Comparison of ENCODE assay signal across 8 cellular contexts in genomic region chr17:65173284-65173793, GRCh38. TPM values are rescaled to one million over a fixed set of nuclear protein-coding genes. Genes with fewer than 3 reads are reported as not detected.
A peak's percentile ranks its signal among the peaks of the same experiment; 100 is the strongest.
DNase-seq lines count a peak whose midpoint lies in the region; ATAC-seq and TF ChIP-seq lines count a peak whose summit lies in the region.

No MANE protein-coding gene starts in this region.

- no peak for ATAC-seq in HG03139 (IDR thresholded peaks at IDR 0.05; ENCODE audit: unreplicated experiment)

- 0 out of 2 replicates have a peak, but pooled peaks cover 3% of the 10 kb centered on the region for H3K9me3 ChIP-seq in DOHH2 (ENCODE audit: control insufficient read depth, insufficient read depth, low read length)

- peak overlapping the region; percentile 23 for H3K4me3 ChIP-seq in DOHH2 (ENCODE audit: low read length)
- no peak overlapping the region for H3K4me3 ChIP-seq in fibroblast of the aortic adventitia (ENCODE audit: low read depth, low read length)

- peaks cover 9% of the 10 kb centered on the region for H3F3A ChIP-seq in DOHH2 (ENCODE audit: control insufficient read depth, insufficient read depth)

- TF ChIP-seq CTCF in DOHH2 (IDR thresholded peaks at IDR 0.05; ENCODE audit: low read depth, low read length, poor library complexity, severe bottlenecking), result no peak
- TF ChIP-seq CTCF in fibroblast of the aortic adventitia (IDR thresholded peaks at IDR 0.05; ENCODE audit: insufficient read depth, low read length), result no peak

- H3K4me1 ChIP-seq in DOHH2 (ENCODE audit: control insufficient read depth, low read length), result peaks cover 70% of the 10 kb centered on the region

- H3K36me3 ChIP-seq in DOHH2 (ENCODE audit: control insufficient read depth, low read length), result peaks cover 34% of the 10 kb centered on the region

- no peaks in the 10 kb centered on the region for H3K79me2 ChIP-seq in DOHH2 (ENCODE audit: control insufficient read depth, low read length)

- H3K27ac ChIP-seq in DOHH2 (ENCODE audit: low read depth, low read length), result peak overlapping the region; percentile 46

- no peaks in the 10 kb centered on the region for H4K20me1 ChIP-seq in DOHH2 (ENCODE audit: control insufficient read depth, insufficient read depth, low read depth, low read length)

- H3K9me2 ChIP-seq in DOHH2 (replicated peaks; ENCODE audit: control insufficient read depth, low read length), result no peaks in the 10 kb centered on the region

- DNase-seq in NCI-H1092 treated with DMSO at 0.1 percent for 48 hours (lab: John Stamatoyannopoulos, UW) (peak; percentile 35), fibroblast of the aortic adventitia (ENCODE audit: low read depth) (peak; percentile 21), HuH-7 (ENCODE audit: low spot score) (no peak), NCI-H2107 treated with DMSO at 0.1 percent for 48 hours (lab: John Stamatoyannopoulos, UW; ENCODE audit: unreplicated experiment) (no peak)
- DNase-seq in activated CD8-positive, alpha-beta memory T cell treated with anti-CD3 and anti-CD28 coated beads, Interleukin-2, amount 50 U/mL, for 1 hour (ENCODE audit: extremely low read depth), result peak; percentile 11
- peak; percentile 51 for DNase-seq in stimulated activated CD4-positive, alpha-beta T cell treated with anti-CD3 and anti-CD28 coated beads, Interleukin-4, amount 100 ng/mL, for 1 hour

- no peaks in the 10 kb centered on the region for H3K27me3 ChIP-seq in DOHH2 (ENCODE audit: control insufficient read depth, low read length)

- H3K4me2 ChIP-seq in DOHH2 (ENCODE audit: low read length), result peak overlapping the region; percentile 52

RNA-seq across cellular contexts. Expression of gene RGS9, which starts 36.2 kb away (rescaled TPM):
- total RNA-seq in fibroblast of the aortic adventitia (ENCODE audit: low replicate concordance), result 2.5 and 3.0 TPM in 2 replicates

Comparison
In these comparisons a context has a peak if more than half of its experiments do, and no peak if none do; other contexts are left out.
1. DNase-seq: peak in NCI-H1092 treated with DMSO at 0.1 percent for 48 hours (single experiment), activated CD8-positive, alpha-beta memory T cell treated with anti-CD3 and anti-CD28 coated beads, Interleukin-2, amount 50 U/mL, for 1 hour (single experiment), fibroblast of the aortic adventitia (single experiment) and stimulated activated CD4-positive, alpha-beta T cell treated with anti-CD3 and anti-CD28 coated beads, Interleukin-4, amount 100 ng/mL, for 1 hour (single experiment); none in HuH-7 (single experiment) and NCI-H2107 treated with DMSO at 0.1 percent for 48 hours (single experiment).